Comparison of ENCODE assay signal across 12 cellular contexts in genomic region chr3:12350151-12350813, GRCh38.
DNase-seq lines count a peak whose midpoint lies in the region; ATAC-seq and TF ChIP-seq lines count a peak whose summit lies in the region.
"Had no signal": no experiment of that assay in that cellular context is flagged by ENCODE, and none has a peak within 500 bp of the region (broad histone marks: within the 10 kb centered on the region; RNA-seq: fewer than 3 reads in every experiment).

No MANE protein-coding gene starts in this region.

- H3K36me3 Mint-ChIP-seq in naive thymus-derived CD4-positive, alpha-beta T cell: no peaks in the 10 kb centered on the region
- H3K36me3 Mint-ChIP-seq: activated naive CD4-positive, alpha-beta T cell treated with anti-CD3 and anti-CD28 coated beads, Interleukin-2, amount 50 U/mL, for 72 hours had no signal

- no peaks in the 10 kb centered on the region for H3K9me3 ChIP-seq in naive thymus-derived CD4-positive, alpha-beta T cell (ENCODE audit: control insufficient read depth in 2 of 3, low read length in 3 of 3)
- H3K9me3 ChIP-seq in MG63: no peaks in the 10 kb centered on the region
- H3K9me3 ChIP-seq: neutrophil had no signal

- peak; percentile 40 for ATAC-seq in Right ventricle myocardium inferior
- peak; percentile 31 for ATAC-seq in naive thymus-derived CD4-positive, alpha-beta T cell
- no peak for ATAC-seq in HG03045 (IDR thresholded peaks at IDR 0.05; ENCODE audit: unreplicated experiment)
- ATAC-seq: activated naive CD4-positive, alpha-beta T cell treated with anti-CD3 and anti-CD28 coated beads, Interleukin-2, amount 50 U/mL, for 72 hours had no signal

- H3K4me3 Mint-ChIP-seq in naive thymus-derived CD4-positive, alpha-beta T cell: no peak overlapping the region

- H3K27ac ChIP-seq in naive thymus-derived CD4-positive, alpha-beta T cell (ENCODE audit: low read depth, low read length): no peak overlapping the region
- H3K27ac ChIP-seq: neutrophil had no signal

- H3K4me3 ChIP-seq in fibroblast of mammary gland (ENCODE audit: control insufficient read depth, low read depth, low read length) (no peak overlapping the region), MG63 (no peak overlapping the region)
- no peak overlapping the region for H3K4me3 ChIP-seq in naive thymus-derived CD4-positive, alpha-beta T cell (ENCODE audit: low read length)

- CTCF ChIA-PET in naive thymus-derived CD4-positive, alpha-beta T cell (lab: Charles Lee): no interaction called here

- H3K27me3 Mint-ChIP-seq in naive thymus-derived CD4-positive, alpha-beta T cell: peaks cover 13 to 31% (median 19%) of the 10 kb centered on the region in 5 donors

- POLR2A ChIA-PET in naive thymus-derived CD4-positive, alpha-beta T cell (lab: Charles Lee): no interaction called here

- H3K36me3 ChIP-seq in naive thymus-derived CD4-positive, alpha-beta T cell (ENCODE audit: control insufficient read depth in 2 of 3, insufficient read depth in 3 of 3, low read length in 3 of 3): no peaks in the 10 kb centered on the region
- no peaks in the 10 kb centered on the region for H3K36me3 ChIP-seq in MG63
- H3K36me3 ChIP-seq: neutrophil had no signal

- no peaks in the 10 kb centered on the region for H3K9me3 Mint-ChIP-seq in naive thymus-derived CD4-positive, alpha-beta T cell

- peaks cover 0 to 5% (median 0%) of the 10 kb centered on the region in 7 donors for H3K4me1 Mint-ChIP-seq in naive thymus-derived CD4-positive, alpha-beta T cell

- intact Hi-C loops in Right ventricle myocardium inferior (cut with DNase I): no loop called here
- intact Hi-C loops in cardiac septum (cut with DNase I): no loop called here
- intact Hi-C loops in naive thymus-derived CD4-positive, alpha-beta T cell (cut with micrococcal nuclease): no loop called here

- H3K27me3 ChIP-seq in naive thymus-derived CD4-positive, alpha-beta T cell (ENCODE audit: control insufficient read depth in 2 of 2, insufficient read depth in 2 of 2, low read length in 2 of 2): no peaks in the 10 kb centered on the region
- H3K27me3 ChIP-seq in MG63: no peaks in the 10 kb centered on the region

- TF ChIP-seq CTCF in fibroblast of mammary gland (conservative IDR thresholded peaks at IDR 0.05; ENCODE audit: control insufficient read depth, insufficient read depth, low read depth, low read length): no peak

- DNase-seq in Right ventricle myocardium inferior (ENCODE audit: missing footprints) (no peak), cardiac septum (ENCODE audit: low spot score) (no peak), fibroblast of mammary gland (ENCODE audit: low read depth) (peak; percentile 92), nucleus accumbens (lab: John Stamatoyannopoulos, UW) (no peak), MG63 (no peak)
- no peak for DNase-seq in naive thymus-derived CD4-positive, alpha-beta T cell
- no peak for DNase-seq in activated CD8-positive, alpha-beta memory T cell treated with anti-CD3 and anti-CD28 coated beads, Interleukin-2, amount 50 U/mL, for 4 hours
- DNase-seq: activated CD4-positive, alpha-beta T cell treated with anti-CD3 and anti-CD28 coated beads, Interleukin-2, amount 50 U/mL, for 48 hours; NCI-H510A had no signal

- no peak overlapping the region for H3K27ac Mint-ChIP-seq in naive thymus-derived CD4-positive, alpha-beta T cell
- H3K27ac Mint-ChIP-seq: activated naive CD4-positive, alpha-beta T cell treated with anti-CD3 and anti-CD28 coated beads, Interleukin-2, amount 50 U/mL, for 72 hours had no signal

- H3K4me1 ChIP-seq in naive thymus-derived CD4-positive, alpha-beta T cell (ENCODE audit: control insufficient read depth in 2 of 2, insufficient read depth in 2 of 2, low read length in 2 of 2): no peaks in the 10 kb centered on the region
